ENCODE assay signal across 27 cellular contexts in the genomic region with DNA sequence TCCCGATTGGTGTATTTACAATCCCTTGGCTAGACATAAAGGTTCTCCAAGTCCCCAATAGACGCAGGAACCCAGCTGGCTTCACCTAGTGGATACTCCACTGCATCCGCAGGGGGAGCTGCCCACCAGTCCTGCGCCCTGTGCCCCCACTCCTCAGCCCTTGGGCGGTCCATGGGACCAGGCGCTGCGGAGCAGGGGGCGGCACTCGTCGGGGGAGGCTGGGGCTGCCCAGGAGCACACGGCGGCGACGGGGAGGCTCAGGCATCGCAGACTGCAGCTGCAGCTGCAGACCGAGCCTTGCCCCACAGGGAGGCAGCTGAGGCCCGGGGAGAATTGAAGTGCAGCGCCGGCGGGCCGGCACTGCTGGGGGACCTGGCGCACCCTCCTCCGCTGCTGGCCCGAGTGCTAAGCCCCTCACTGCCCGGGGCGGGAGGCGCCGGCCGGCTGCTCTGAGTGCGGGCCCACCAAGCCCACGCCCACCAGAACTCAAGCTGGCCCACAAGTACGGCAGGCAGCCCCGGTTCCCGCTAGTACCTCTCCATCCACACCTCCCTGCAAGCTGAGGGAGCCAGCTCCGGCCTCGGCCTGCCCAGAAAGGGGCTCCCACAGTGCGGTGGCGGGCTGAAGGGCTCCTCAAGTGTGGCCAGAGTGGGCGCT.
"Had no signal": no experiment of that assay in that cellular context is flagged by ENCODE, and none has a peak within 500 bp of the region (broad histone marks: within the 10 kb centered on the region; RNA-seq: fewer than 3 reads in every experiment).

No MANE protein-coding gene starts in this region.

- H3K9ac ChIP-seq: parathyroid adenoma had no signal

- DNase-seq: hypothalamus; immature natural killer cell; kidney; left colon; left lung; lower lobe of right lung; mammary epithelial cell; mesenchymal stem cell; naive thymus-derived CD8-positive, alpha-beta T cell; occipital lobe; psoas muscle; right lobe of liver; stimulated activated CD4-positive, alpha-beta T cell treated with anti-CD3 and anti-CD28 coated beads, Interleukin-1b, Interleukin-23, amount 100 ng/mL, for 48 hours; stimulated activated CD4-positive, alpha-beta T cell treated with anti-CD3 and anti-CD28 coated beads, Interleukin-2, amount 100 ng/mL, for 48 hours; stimulated activated CD4-positive, alpha-beta T cell treated with anti-CD3 and anti-CD28 coated beads, Interleukin-4, amount 100 ng/mL, for 4 hours; stimulated activated CD8-positive, alpha-beta memory T cell treated with anti-CD3 and anti-CD28 coated beads, Interleukin-4, amount 100 ng/mL, for 48 hours; stimulated activated naive B cell treated with anti-CD40 and anti-IgM and Interleukin-4, amounts not matched to agents 10 μg/mL and 1 μg/mL and 100 μg/mL, for 72 hours; stimulated activated naive CD8-positive, alpha-beta T cell treated with anti-CD3 and anti-CD28 coated beads, Interleukin-15, Interleukin-2, amounts not matched to agents 100 U/mL and 50 U/mL, for 24 hours; stomach; tibial artery; trophoblast cell; uterus had no signal

- H2AFZ ChIP-seq: parathyroid adenoma had no signal

- H3K4me2 ChIP-seq: smooth muscle cell had no signal

- H3K4me1 ChIP-seq: left lung, lower lobe of right lung, parathyroid adenoma, uterus had no signal

- H3K9me3 ChIP-seq: left lung, lower lobe of right lung, neutrophil, psoas muscle, right lobe of liver, stomach, thoracic aorta, tibial artery, uterus had no signal

- H3K36me3 ChIP-seq: left lung, lower lobe of right lung, neutrophil, right lobe of liver, stomach, thoracic aorta, tibial artery, uterus had no signal

- FAIRE-seq: islet of Langerhans, kidney had no signal

- H3K27ac ChIP-seq: left lung, lower lobe of right lung, neutrophil, parathyroid adenoma, psoas muscle, right lobe of liver, stomach, thoracic aorta, tibial artery, uterus had no signal

- H3K79me2 ChIP-seq: parathyroid adenoma had no signal

- H3K4me3 ChIP-seq: left lung, lower lobe of right lung, psoas muscle, right lobe of liver, smooth muscle cell, stomach, thoracic aorta, tibial artery, uterus had no signal

- H3K27me3 ChIP-seq: left lung, neutrophil, right lobe of liver, stomach, tibial artery, uterus had no signal

- ATAC-seq: left colon; left lung; naive thymus-derived CD8-positive, alpha-beta T cell; psoas muscle; stimulated activated naive B cell treated with anti-CD40 and anti-IgM and Interleukin-4, amounts not matched to agents 10 μg/mL and 1 μg/mL and 100 μg/mL, for 72 hours; stimulated activated naive CD8-positive, alpha-beta T cell treated with anti-CD3 and anti-CD28 coated beads, Interleukin-15, Interleukin-2, amounts not matched to agents 100 U/mL and 50 U/mL, for 24 hours had no signal
